1 cellular context compared by ENCODE assay signal in the genomic region with DNA sequence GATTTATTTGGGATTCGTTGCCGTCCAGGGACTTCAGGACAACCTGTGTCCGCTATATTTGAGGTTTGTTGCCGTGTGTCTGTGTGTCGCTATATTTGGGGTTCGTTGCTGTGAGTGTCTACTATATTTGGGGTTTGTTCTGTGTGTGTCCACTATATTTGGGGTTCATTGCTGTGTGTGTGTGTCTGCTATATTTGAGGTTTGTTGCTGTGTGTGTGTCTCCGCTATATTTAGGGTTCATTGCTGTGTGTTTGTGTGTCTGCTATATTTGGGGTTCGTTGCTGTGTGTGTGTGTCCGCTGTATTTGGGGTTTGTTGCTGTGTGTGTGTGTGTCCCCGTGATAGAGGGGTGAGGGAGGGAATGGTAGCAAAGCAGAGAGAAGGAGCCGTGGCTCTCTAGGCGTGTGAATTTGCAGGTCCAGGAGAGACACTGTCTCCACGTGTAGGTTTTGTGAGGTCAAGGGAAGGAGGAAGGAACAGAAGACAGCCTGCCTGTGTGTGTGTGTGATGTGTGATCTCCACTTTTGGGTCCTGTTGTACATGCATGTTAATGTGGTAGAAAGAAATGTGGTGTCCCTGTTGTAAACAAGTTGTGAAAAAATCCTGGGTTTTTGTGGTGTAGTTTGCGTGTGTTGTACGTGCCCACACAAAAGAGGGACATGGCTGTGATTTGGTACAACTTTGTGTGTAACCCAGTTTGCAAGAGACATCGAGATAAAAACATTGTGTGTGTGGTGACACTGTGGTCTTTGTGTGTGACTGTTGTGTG.
A peak's percentile ranks its signal among the peaks of the same experiment; 100 is the strongest.
TF ChIP-seq lines count a peak whose summit lies in the region.

No MANE protein-coding gene starts in this region.

TF ChIP-seq in K562, 482 proteins besides CTCF, POLR2A, EP300 and RAD21 (continued from another document and continues in another):
- TF ChIP-seq, protein P1, sequence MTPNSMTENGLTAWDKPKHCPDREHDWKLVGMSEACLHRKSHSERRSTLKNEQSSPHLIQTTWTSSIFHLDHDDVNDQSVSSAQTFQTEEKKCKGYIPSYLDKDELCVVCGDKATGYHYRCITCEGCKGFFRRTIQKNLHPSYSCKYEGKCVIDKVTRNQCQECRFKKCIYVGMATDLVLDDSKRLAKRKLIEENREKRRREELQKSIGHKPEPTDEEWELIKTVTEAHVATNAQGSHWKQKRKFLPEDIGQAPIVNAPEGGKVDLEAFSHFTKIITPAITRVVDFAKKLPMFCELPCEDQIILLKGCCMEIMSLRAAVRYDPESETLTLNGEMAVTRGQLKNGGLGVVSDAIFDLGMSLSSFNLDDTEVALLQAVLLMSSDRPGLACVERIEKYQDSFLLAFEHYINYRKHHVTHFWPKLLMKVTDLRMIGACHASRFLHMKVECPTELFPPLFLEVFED (CRISPR knock-in tag; conservative IDR thresholded peaks at IDR 0.05), result peak; percentile 35; the same call in 1 of the 2 replicates
- TF ChIP-seq, protein P2, sequence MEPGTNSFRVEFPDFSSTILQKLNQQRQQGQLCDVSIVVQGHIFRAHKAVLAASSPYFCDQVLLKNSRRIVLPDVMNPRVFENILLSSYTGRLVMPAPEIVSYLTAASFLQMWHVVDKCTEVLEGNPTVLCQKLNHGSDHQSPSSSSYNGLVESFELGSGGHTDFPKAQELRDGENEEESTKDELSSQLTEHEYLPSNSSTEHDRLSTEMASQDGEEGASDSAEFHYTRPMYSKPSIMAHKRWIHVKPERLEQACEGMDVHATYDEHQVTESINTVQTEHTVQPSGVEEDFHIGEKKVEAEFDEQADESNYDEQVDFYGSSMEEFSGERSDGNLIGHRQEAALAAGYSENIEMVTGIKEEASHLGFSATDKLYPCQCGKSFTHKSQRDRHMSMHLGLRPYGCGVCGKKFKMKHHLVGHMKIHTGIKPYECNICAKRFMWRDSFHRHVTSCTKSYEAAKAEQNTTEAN (CRISPR knock-in tag; IDR thresholded peaks at IDR 0.05), result 0 out of 2 replicates have a peak, but pooled peaks have one; percentile 56
- TF ChIP-seq CHD1 (IDR thresholded peaks at IDR 0.05; ENCODE audit: low read length) (no peak), MYBL2 (IDR thresholded peaks at IDR 0.05; ENCODE audit: low read depth) (0 out of 2 replicates have a peak, but pooled peaks have one; percentile 12), MYBL2 (CRISPR knock-in tag; IDR thresholded peaks at IDR 0.05; ENCODE audit: borderline replicate concordance) (no peak), NR2F6 (CRISPR knock-in tag; IDR thresholded peaks at IDR 0.05) (no peak), MTA1 (IDR thresholded peaks at IDR 0.05; ENCODE audit: borderline replicate concordance) (no peak), ZBTB17 (CRISPR knock-in tag; IDR thresholded peaks at IDR 0.05) (no peak), KAT8 (IDR thresholded peaks at IDR 0.05; ENCODE audit: low read depth) (0 out of 2 replicates have a peak, but pooled peaks have one; percentile 9), THRAP3 (IDR thresholded peaks at IDR 0.05; ENCODE audit: borderline replicate concordance) (peak; percentile 10), JUN (IDR thresholded peaks at IDR 0.05; ENCODE audit: borderline replicate concordance, low read depth, low read length) (no peak), JUN (CRISPR knock-in tag; IDR thresholded peaks at IDR 0.05; ENCODE audit: borderline replicate concordance) (no peak), ZNF696 (CRISPR knock-in tag; conservative IDR thresholded peaks at IDR 0.05) (no peak), HDGF (IDR thresholded peaks at IDR 0.05) (peak; percentile 87), GABPB1 (CRISPR knock-in tag; IDR thresholded peaks at IDR 0.05) (0 out of 2 replicates have a peak, but pooled peaks have one; percentile 28), NFYB (IDR thresholded peaks at IDR 0.05; ENCODE audit: extremely low read depth, insufficient read length) (no peak), RUNX1 (IDR thresholded peaks at IDR 0.05; ENCODE audit: low read depth) (no peak), SP1 (CRISPR knock-in tag; IDR thresholded peaks at IDR 0.05) (peak; percentile 61; the same call in 1 of the 2 replicates), XRCC5 (IDR thresholded peaks at IDR 0.05; ENCODE audit: low read depth, low read length) (no peak), ZNF124 (CRISPR knock-in tag; IDR thresholded peaks at IDR 0.05) (no peak), ZNF253 (CRISPR knock-in tag; conservative IDR thresholded peaks at IDR 0.05) (no peak), ILF3 (IDR thresholded peaks at IDR 0.05; ENCODE audit: borderline replicate concordance) (no peak), ELF4 (CRISPR knock-in tag; IDR thresholded peaks at IDR 0.05) (peak; percentile 73; the same call in 1 of the 2 replicates), NUFIP1 (IDR thresholded peaks at IDR 0.05; ENCODE audit: partially characterized antibody) (peak; percentile 65), ILK (tag; IDR thresholded peaks at IDR 0.05; ENCODE audit: borderline replicate concordance, low read depth) (no peak)
- TF ChIP-seq, protein P3, sequence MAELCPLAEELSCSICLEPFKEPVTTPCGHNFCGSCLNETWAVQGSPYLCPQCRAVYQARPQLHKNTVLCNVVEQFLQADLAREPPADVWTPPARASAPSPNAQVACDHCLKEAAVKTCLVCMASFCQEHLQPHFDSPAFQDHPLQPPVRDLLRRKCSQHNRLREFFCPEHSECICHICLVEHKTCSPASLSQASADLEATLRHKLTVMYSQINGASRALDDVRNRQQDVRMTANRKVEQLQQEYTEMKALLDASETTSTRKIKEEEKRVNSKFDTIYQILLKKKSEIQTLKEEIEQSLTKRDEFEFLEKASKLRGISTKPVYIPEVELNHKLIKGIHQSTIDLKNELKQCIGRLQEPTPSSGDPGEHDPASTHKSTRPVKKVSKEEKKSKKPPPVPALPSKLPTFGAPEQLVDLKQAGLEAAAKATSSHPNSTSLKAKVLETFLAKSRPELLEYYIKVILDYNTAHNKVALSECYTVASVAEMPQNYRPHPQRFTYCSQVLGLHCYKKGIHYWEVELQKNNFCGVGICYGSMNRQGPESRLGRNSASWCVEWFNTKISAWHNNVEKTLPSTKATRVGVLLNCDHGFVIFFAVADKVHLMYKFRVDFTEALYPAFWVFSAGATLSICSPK (IDR thresholded peaks at IDR 0.05; ENCODE audit: borderline replicate concordance), result peak; percentile 83; the same call in 1 of the 2 replicates
- TF ChIP-seq, protein P4, sequence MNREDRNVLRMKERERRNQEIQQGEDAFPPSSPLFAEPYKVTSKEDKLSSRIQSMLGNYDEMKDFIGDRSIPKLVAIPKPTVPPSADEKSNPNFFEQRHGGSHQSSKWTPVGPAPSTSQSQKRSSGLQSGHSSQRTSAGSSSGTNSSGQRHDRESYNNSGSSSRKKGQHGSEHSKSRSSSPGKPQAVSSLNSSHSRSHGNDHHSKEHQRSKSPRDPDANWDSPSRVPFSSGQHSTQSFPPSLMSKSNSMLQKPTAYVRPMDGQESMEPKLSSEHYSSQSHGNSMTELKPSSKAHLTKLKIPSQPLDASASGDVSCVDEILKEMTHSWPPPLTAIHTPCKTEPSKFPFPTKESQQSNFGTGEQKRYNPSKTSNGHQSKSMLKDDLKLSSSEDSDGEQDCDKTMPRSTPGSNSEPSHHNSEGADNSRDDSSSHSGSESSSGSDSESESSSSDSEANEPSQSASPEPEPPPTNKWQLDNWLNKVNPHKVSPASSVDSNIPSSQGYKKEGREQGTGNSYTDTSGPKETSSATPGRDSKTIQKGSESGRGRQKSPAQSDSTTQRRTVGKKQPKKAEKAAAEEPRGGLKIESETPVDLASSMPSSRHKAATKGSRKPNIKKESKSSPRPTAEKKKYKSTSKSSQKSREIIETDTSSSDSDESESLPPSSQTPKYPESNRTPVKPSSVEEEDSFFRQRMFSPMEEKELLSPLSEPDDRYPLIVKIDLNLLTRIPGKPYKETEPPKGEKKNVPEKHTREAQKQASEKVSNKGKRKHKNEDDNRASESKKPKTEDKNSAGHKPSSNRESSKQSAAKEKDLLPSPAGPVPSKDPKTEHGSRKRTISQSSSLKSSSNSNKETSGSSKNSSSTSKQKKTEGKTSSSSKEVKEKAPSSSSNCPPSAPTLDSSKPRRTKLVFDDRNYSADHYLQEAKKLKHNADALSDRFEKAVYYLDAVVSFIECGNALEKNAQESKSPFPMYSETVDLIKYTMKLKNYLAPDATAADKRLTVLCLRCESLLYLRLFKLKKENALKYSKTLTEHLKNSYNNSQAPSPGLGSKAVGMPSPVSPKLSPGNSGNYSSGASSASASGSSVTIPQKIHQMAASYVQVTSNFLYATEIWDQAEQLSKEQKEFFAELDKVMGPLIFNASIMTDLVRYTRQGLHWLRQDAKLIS (CRISPR knock-in tag; IDR thresholded peaks at IDR 0.05), result no peak
- TF ChIP-seq, protein P5, sequence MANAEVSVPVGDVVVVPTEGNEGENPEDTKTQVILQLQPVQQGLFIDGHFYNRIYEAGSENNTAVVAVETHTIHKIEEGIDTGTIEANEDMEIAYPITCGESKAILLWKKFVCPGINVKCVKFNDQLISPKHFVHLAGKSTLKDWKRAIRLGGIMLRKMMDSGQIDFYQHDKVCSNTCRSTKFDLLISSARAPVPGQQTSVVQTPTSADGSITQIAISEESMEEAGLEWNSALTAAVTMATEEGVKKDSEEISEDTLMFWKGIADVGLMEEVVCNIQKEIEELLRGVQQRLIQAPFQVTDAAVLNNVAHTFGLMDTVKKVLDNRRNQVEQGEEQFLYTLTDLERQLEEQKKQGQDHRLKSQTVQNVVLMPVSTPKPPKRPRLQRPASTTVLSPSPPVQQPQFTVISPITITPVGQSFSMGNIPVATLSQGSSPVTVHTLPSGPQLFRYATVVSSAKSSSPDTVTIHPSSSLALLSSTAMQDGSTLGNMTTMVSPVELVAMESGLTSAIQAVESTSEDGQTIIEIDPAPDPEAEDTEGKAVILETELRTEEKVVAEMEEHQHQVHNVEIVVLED (CRISPR knock-in tag; IDR thresholded peaks at IDR 0.05), result no peak
- TF ChIP-seq, protein P6, sequence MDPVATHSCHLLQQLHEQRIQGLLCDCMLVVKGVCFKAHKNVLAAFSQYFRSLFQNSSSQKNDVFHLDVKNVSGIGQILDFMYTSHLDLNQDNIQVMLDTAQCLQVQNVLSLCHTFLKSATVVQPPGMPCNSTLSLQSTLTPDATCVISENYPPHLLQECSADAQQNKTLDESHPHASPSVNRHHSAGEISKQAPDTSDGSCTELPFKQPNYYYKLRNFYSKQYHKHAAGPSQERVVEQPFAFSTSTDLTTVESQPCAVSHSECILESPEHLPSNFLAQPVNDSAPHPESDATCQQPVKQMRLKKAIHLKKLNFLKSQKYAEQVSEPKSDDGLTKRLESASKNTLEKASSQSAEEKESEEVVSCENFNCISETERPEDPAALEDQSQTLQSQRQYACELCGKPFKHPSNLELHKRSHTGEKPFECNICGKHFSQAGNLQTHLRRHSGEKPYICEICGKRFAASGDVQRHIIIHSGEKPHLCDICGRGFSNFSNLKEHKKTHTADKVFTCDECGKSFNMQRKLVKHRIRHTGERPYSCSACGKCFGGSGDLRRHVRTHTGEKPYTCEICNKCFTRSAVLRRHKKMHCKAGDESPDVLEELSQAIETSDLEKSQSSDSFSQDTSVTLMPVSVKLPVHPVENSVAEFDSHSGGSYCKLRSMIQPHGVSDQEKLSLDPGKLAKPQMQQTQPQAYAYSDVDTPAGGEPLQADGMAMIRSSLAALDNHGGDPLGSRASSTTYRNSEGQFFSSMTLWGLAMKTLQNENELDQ (CRISPR knock-in tag; IDR thresholded peaks at IDR 0.05; ENCODE audit: borderline replicate concordance), result 0 out of 2 replicates have a peak, but pooled peaks have one; percentile 37
- TF ChIP-seq, protein P7, sequence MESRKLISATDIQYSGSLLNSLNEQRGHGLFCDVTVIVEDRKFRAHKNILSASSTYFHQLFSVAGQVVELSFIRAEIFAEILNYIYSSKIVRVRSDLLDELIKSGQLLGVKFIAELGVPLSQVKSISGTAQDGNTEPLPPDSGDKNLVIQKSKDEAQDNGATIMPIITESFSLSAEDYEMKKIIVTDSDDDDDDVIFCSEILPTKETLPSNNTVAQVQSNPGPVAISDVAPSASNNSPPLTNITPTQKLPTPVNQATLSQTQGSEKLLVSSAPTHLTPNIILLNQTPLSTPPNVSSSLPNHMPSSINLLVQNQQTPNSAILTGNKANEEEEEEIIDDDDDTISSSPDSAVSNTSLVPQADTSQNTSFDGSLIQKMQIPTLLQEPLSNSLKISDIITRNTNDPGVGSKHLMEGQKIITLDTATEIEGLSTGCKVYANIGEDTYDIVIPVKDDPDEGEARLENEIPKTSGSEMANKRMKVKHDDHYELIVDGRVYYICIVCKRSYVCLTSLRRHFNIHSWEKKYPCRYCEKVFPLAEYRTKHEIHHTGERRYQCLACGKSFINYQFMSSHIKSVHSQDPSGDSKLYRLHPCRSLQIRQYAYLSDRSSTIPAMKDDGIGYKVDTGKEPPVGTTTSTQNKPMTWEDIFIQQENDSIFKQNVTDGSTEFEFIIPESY (CRISPR knock-in tag; IDR thresholded peaks at IDR 0.05), result 0 out of 2 replicates have a peak, but pooled peaks have one; percentile 7
- TF ChIP-seq, protein P8, sequence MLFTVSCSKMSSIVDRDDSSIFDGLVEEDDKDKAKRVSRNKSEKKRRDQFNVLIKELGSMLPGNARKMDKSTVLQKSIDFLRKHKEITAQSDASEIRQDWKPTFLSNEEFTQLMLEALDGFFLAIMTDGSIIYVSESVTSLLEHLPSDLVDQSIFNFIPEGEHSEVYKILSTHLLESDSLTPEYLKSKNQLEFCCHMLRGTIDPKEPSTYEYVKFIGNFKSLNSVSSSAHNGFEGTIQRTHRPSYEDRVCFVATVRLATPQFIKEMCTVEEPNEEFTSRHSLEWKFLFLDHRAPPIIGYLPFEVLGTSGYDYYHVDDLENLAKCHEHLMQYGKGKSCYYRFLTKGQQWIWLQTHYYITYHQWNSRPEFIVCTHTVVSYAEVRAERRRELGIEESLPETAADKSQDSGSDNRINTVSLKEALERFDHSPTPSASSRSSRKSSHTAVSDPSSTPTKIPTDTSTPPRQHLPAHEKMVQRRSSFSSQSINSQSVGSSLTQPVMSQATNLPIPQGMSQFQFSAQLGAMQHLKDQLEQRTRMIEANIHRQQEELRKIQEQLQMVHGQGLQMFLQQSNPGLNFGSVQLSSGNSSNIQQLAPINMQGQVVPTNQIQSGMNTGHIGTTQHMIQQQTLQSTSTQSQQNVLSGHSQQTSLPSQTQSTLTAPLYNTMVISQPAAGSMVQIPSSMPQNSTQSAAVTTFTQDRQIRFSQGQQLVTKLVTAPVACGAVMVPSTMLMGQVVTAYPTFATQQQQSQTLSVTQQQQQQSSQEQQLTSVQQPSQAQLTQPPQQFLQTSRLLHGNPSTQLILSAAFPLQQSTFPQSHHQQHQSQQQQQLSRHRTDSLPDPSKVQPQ (CRISPR knock-in tag; IDR thresholded peaks at IDR 0.05; ENCODE audit: borderline replicate concordance), result no peak
- TF ChIP-seq, protein P9, sequence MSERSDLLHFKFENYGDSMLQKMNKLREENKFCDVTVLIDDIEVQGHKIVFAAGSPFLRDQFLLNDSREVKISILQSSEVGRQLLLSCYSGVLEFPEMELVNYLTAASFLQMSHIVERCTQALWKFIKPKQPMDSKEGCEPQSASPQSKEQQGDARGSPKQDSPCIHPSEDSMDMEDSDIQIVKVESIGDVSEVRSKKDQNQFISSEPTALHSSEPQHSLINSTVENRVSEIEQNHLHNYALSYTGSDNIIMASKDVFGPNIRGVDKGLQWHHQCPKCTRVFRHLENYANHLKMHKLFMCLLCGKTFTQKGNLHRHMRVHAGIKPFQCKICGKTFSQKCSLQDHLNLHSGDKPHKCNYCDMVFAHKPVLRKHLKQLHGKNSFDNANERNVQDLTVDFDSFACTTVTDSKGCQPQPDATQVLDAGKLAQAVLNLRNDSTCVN (CRISPR knock-in tag; IDR thresholded peaks at IDR 0.05), result peak; percentile 67
- TF ChIP-seq, protein P10, sequence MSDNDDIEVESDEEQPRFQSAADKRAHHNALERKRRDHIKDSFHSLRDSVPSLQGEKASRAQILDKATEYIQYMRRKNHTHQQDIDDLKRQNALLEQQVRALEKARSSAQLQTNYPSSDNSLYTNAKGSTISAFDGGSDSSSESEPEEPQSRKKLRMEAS (CRISPR knock-in tag; IDR thresholded peaks at IDR 0.05), result 0 out of 2 replicates have a peak, but pooled peaks have one; percentile 33
